In genomic region chr3:139555249-139555648, GRCh38 we compare ENCODE assay signal across 21 cellular contexts. TPM values are rescaled to one million over a fixed set of nuclear protein-coding genes. Genes with fewer than 3 reads are reported as not detected.
"Had no signal": no experiment of that assay in that cellular context is flagged by ENCODE, and none has a peak within 500 bp of the region (broad histone marks: within the 10 kb centered on the region; RNA-seq: fewer than 3 reads in every experiment).

No MANE protein-coding gene starts in this region.

- H3K27me3 ChIP-seq: brain microvascular endothelial cell, heart left ventricle, neural progenitor cell, sigmoid colon, thyroid gland had no signal

- ATAC-seq: activated CD4-positive, alpha-beta T cell treated with anti-CD3 and anti-CD28 coated beads for 36 hours; activated CD8-positive, alpha-beta memory T cell treated with anti-CD3 and anti-CD28 coated beads, Interleukin-2, amount 10 ng/mL, durations not matched to agents 7 days and 5 days; effector memory CD8-positive, alpha-beta T cell; heart left ventricle; left cardiac atrium; lower lobe of right lung; SK-N-SH treated with all-trans-retinoic acid at 6 μM for 48 hours; stimulated activated memory B cell treated with anti-CD40 and anti-IgM and Interleukin-4, amounts not matched to agents 10 μg/mL and 1 μg/mL and 100 μg/mL, for 72 hours had no signal

- DNase-seq: activated CD4-positive, alpha-beta memory T cell treated with anti-CD3 and anti-CD28 coated beads for 36 hours; activated CD4-positive, alpha-beta T cell treated with anti-CD3 and anti-CD28 coated beads for 36 hours; activated CD8-positive, alpha-beta memory T cell treated with anti-CD3 and anti-CD28 coated beads, Interleukin-2, amount 10 ng/mL, durations not matched to agents 7 days and 5 days; activated T-cell treated with anti-CD3 and anti-CD28 coated beads, Interleukin-2, amount 50 U/mL, for 1 hour; brain microvascular endothelial cell; dermis blood vessel endothelial cell; effector memory CD8-positive, alpha-beta T cell; foreskin melanocyte; heart left ventricle; left cardiac atrium; lower lobe of right lung; midbrain; sigmoid colon; T-helper 1 cell; thyroid gland had no signal

- H2AFZ ChIP-seq: neural progenitor cell had no signal

- H3K4me2 ChIP-seq: neural progenitor cell had no signal

- H3K4me1 ChIP-seq: heart left ventricle, lower lobe of right lung, sigmoid colon, thyroid gland had no signal

- H3K27ac Mint-ChIP-seq: activated CD4-positive, alpha-beta memory T cell treated with anti-CD3 and anti-CD28 coated beads for 36 hours; activated CD4-positive, alpha-beta T cell treated with anti-CD3 and anti-CD28 coated beads for 36 hours; activated CD8-positive, alpha-beta memory T cell treated with anti-CD3 and anti-CD28 coated beads, Interleukin-2, amount 10 ng/mL, durations not matched to agents 7 days and 5 days; activated naive CD4-positive, alpha-beta T cell treated with anti-CD3 and anti-CD28 coated beads, Interleukin-2, amount 50 U/mL, for 24 hours; activated T-helper 2 cell treated with anti-CD3 and anti-CD28 coated beads, Interferon-gamma antibody, Interleukin-2, Interleukin-4, amounts not matched to agents 10 μg/mL and 5 μg/mL and 100 μg/mL, durations not matched to agents 14 hours and 24 hours and 36 hours; effector memory CD8-positive, alpha-beta T cell; stimulated activated memory B cell treated with anti-CD40 and anti-IgM and Interleukin-4, amounts not matched to agents 10 μg/mL and 1 μg/mL and 100 μg/mL, for 72 hours had no signal

- H3K4me3 Mint-ChIP-seq: activated CD4-positive, alpha-beta memory T cell treated with anti-CD3 and anti-CD28 coated beads for 36 hours; activated CD4-positive, alpha-beta T cell treated with anti-CD3 and anti-CD28 coated beads for 36 hours; activated CD8-positive, alpha-beta memory T cell treated with anti-CD3 and anti-CD28 coated beads, Interleukin-2, amount 10 ng/mL, durations not matched to agents 7 days and 5 days; activated naive CD4-positive, alpha-beta T cell treated with anti-CD3 and anti-CD28 coated beads, Interleukin-2, amount 50 U/mL, for 24 hours; effector memory CD8-positive, alpha-beta T cell; neural progenitor cell; stimulated activated memory B cell treated with anti-CD40 and anti-IgM and Interleukin-4, amounts not matched to agents 10 μg/mL and 1 μg/mL and 100 μg/mL, for 72 hours had no signal

- H3K4me3 ChIP-seq: heart left ventricle, lower lobe of right lung, neural progenitor cell, sigmoid colon, thyroid gland had no signal

- H3K27me3 Mint-ChIP-seq: activated CD4-positive, alpha-beta T cell treated with anti-CD3 and anti-CD28 coated beads for 36 hours; activated naive CD4-positive, alpha-beta T cell treated with anti-CD3 and anti-CD28 coated beads, Interleukin-2, amount 50 U/mL, for 24 hours had no signal

- H3K9me3 Mint-ChIP-seq: activated CD4-positive, alpha-beta memory T cell treated with anti-CD3 and anti-CD28 coated beads for 36 hours; activated naive CD4-positive, alpha-beta T cell treated with anti-CD3 and anti-CD28 coated beads, Interleukin-2, amount 50 U/mL, for 24 hours; activated T-helper 2 cell treated with anti-CD3 and anti-CD28 coated beads, Interferon-gamma antibody, Interleukin-2, Interleukin-4, amounts not matched to agents 10 μg/mL and 5 μg/mL and 100 μg/mL, durations not matched to agents 14 hours and 24 hours and 36 hours; effector memory CD8-positive, alpha-beta T cell; neural progenitor cell; stimulated activated memory B cell treated with anti-CD40 and anti-IgM and Interleukin-4, amounts not matched to agents 10 μg/mL and 1 μg/mL and 100 μg/mL, for 72 hours had no signal

- H3K9me3 ChIP-seq: heart left ventricle, lower lobe of right lung, sigmoid colon, thyroid gland had no signal

- H3K27ac ChIP-seq: brain microvascular endothelial cell, epithelial cell of prostate, heart left ventricle, lower lobe of right lung, neural progenitor cell, sigmoid colon, thyroid gland had no signal

- H3K4me1 Mint-ChIP-seq: activated CD4-positive, alpha-beta T cell treated with anti-CD3 and anti-CD28 coated beads for 36 hours; activated CD8-positive, alpha-beta memory T cell treated with anti-CD3 and anti-CD28 coated beads, Interleukin-2, amount 10 ng/mL, durations not matched to agents 7 days and 5 days; activated naive CD4-positive, alpha-beta T cell treated with anti-CD3 and anti-CD28 coated beads, Interleukin-2, amount 50 U/mL, for 24 hours; stimulated activated memory B cell treated with anti-CD40 and anti-IgM and Interleukin-4, amounts not matched to agents 10 μg/mL and 1 μg/mL and 100 μg/mL, for 72 hours had no signal

- H3K36me3 Mint-ChIP-seq: activated CD4-positive, alpha-beta memory T cell treated with anti-CD3 and anti-CD28 coated beads for 36 hours; activated CD8-positive, alpha-beta memory T cell treated with anti-CD3 and anti-CD28 coated beads, Interleukin-2, amount 10 ng/mL, durations not matched to agents 7 days and 5 days; activated naive CD4-positive, alpha-beta T cell treated with anti-CD3 and anti-CD28 coated beads, Interleukin-2, amount 50 U/mL, for 24 hours; neural progenitor cell; stimulated activated memory B cell treated with anti-CD40 and anti-IgM and Interleukin-4, amounts not matched to agents 10 μg/mL and 1 μg/mL and 100 μg/mL, for 72 hours had no signal

- H3K9ac ChIP-seq: neural progenitor cell had no signal

- H3K36me3 ChIP-seq: brain microvascular endothelial cell, lower lobe of right lung, neural progenitor cell, sigmoid colon, thyroid gland had no signal

RNA-seq across cellular contexts. Expression of gene RBP1, which starts 15.7 kb away (rescaled TPM):
- total RNA-seq: activated CD4-positive, alpha-beta memory T cell treated with anti-CD3 and anti-CD28 coated beads for 36 hours; activated CD4-positive, alpha-beta T cell treated with anti-CD3 and anti-CD28 coated beads for 36 hours; activated CD8-positive, alpha-beta memory T cell treated with anti-CD3 and anti-CD28 coated beads, Interleukin-2, amount 10 ng/mL, durations not matched to agents 7 days and 5 days; activated T-helper 2 cell treated with anti-CD3 and anti-CD28 coated beads, Interferon-gamma antibody, Interleukin-2, Interleukin-4, amounts not matched to agents 10 μg/mL and 5 μg/mL and 100 μg/mL, durations not matched to agents 14 hours and 24 hours and 36 hours had no signal
